ENCODE assay signal across 25 cellular contexts in genomic region chr2:219220652-219221402, GRCh38. TPM values are rescaled to one million over a fixed set of nuclear protein-coding genes. Genes with fewer than 3 reads are reported as not detected.
DNase-seq lines count a peak whose midpoint lies in the region; ATAC-seq, FAIRE-seq and TF ChIP-seq lines count a peak whose summit lies in the region.
"Had no signal": no experiment of that assay in that cellular context is flagged by ENCODE, and none has a peak within 500 bp of the region (broad histone marks: within the 10 kb centered on the region; RNA-seq: fewer than 3 reads in every experiment).

No MANE protein-coding gene starts in this region.

- no peak for DNase-seq in CD4-positive, alpha-beta T cell
- DNase-seq in RWPE1 (ENCODE audit: low spot score) (no peak), ovary (peak in 3 of 5 donors; percentile 42 to 58 (median 51)), small intestine (no peak), 8988T (no peak)
- DNase-seq in activated CD4-positive, CD25-positive, alpha-beta regulatory T cell (lab: John Stamatoyannopoulos, UW) = no peak
- DNase-seq: Caco-2; CD4-positive, alpha-beta memory T cell; H9; HFFc6; KG1; MG63; NCI-H1694; NCI-H2029 treated with DMSO at 0.1 percent for 48 hours; NCI-H446 treated with DMSO at 0.1 percent for 48 hours; NCI-H526; NCI-H82; NK-92 treated with Interleukin-12 subunit alpha and Interleukin-12 subunit beta, amount 100 ng/mL, for 24 hours; PC-3; Right ventricle myocardium superior had no signal

- H3K4me1 ChIP-seq in ovary (ENCODE audit: insufficient read depth) = peaks cover 2% of the 10 kb centered on the region
- H3K4me1 ChIP-seq in small intestine (ENCODE audit: control insufficient read depth in 2 of 2, insufficient read depth in 1 of 2, low read depth in 1 of 2, low read length in 1 of 2) = peaks cover 4 to 5% of the 10 kb centered on the region in 2 donors

- no peaks in the 10 kb centered on the region for H3K9me3 ChIP-seq in CD4-positive, alpha-beta T cell (ENCODE audit: control insufficient read depth, low read length)
- H3K9me3 ChIP-seq in ovary = no peaks in the 10 kb centered on the region
- no peaks in the 10 kb centered on the region for H3K9me3 ChIP-seq in small intestine (ENCODE audit: control insufficient read depth, low read depth)
- H3K9me3 ChIP-seq: Caco-2, MG63, SJSA1 had no signal

- no peak overlapping the region for H3K27ac ChIP-seq in CD4-positive, alpha-beta T cell (ENCODE audit: low read depth, low read length)
- peak overlapping the region; percentile 99 for H3K27ac ChIP-seq in RWPE1
- no peak overlapping the region for H3K27ac ChIP-seq in ovary
- no peak overlapping the region for H3K27ac ChIP-seq in small intestine (ENCODE audit: low read depth in 1 of 2, low read length in 1 of 2)
- H3K27ac ChIP-seq: SJSA1 had no signal

- no peak for TF ChIP-seq CTCF in CD4-positive, alpha-beta T cell (IDR thresholded peaks at IDR 0.05)
- TF ChIP-seq CTCF in RWPE1 (conservative IDR thresholded peaks at IDR 0.05; ENCODE audit: low read depth) (no peak), ovary (IDR thresholded peaks at IDR 0.05) (no peak)

- no peaks in the 10 kb centered on the region for H3K27me3 Mint-ChIP-seq in CD4-positive, alpha-beta T cell
- H3K27me3 Mint-ChIP-seq in dendritic cell treated with granulocyte-macrophage colony-stimulating factor and Interleukin-4, amounts not matched to agents 40 ng/mL and 50 ng/mL, for 4 days = peaks cover 47% of the 10 kb centered on the region
- H3K27me3 Mint-ChIP-seq: CD4-positive, alpha-beta memory T cell had no signal

- no peak for ATAC-seq in CD4-positive, alpha-beta T cell (ENCODE audit: poor library complexity)
- ATAC-seq in GM19324 (IDR thresholded peaks at IDR 0.05; ENCODE audit: low FRiP score, unreplicated experiment) = no peak
- ATAC-seq: GM23338, PC-3 had no signal

- no peak for TF ChIP-seq POLR2A in ovary (IDR thresholded peaks at IDR 0.05)

- H3K4me1 Mint-ChIP-seq in CD4-positive, alpha-beta T cell (ENCODE audit: low read depth) = peaks cover 31% of the 10 kb centered on the region
- H3K4me1 Mint-ChIP-seq in dendritic cell treated with granulocyte-macrophage colony-stimulating factor and Interleukin-4, amounts not matched to agents 40 ng/mL and 50 ng/mL, for 4 days (ENCODE audit: low read depth) = peaks cover 70% of the 10 kb centered on the region

- no peak overlapping the region for H3K4me3 Mint-ChIP-seq in CD4-positive, alpha-beta T cell
- no peak overlapping the region for H3K4me3 Mint-ChIP-seq in dendritic cell treated with granulocyte-macrophage colony-stimulating factor and Interleukin-4, amounts not matched to agents 40 ng/mL and 50 ng/mL, for 4 days
- H3K4me3 Mint-ChIP-seq: GM23338, HFFc6 had no signal

- H3K4me3 ChIP-seq in ovary (no peak overlapping the region), small intestine (ENCODE audit: low read depth in 1 of 2, low read length in 2 of 2) (no peak overlapping the region)
- H3K4me3 ChIP-seq: GM23338, MG63, SJSA1 had no signal

- peaks cover 73% of the 10 kb centered on the region for H3K36me3 Mint-ChIP-seq in CD4-positive, alpha-beta T cell (ENCODE audit: low read depth)
- peaks cover 78% of the 10 kb centered on the region for H3K36me3 Mint-ChIP-seq in dendritic cell treated with granulocyte-macrophage colony-stimulating factor and Interleukin-4, amounts not matched to agents 40 ng/mL and 50 ng/mL, for 4 days (ENCODE audit: low read depth)

- intact Hi-C loops in CD4-positive, alpha-beta T cell (cut with DNase I, micrococcal nuclease) = no loop called here
- intact Hi-C loops in dendritic cell treated with granulocyte-macrophage colony-stimulating factor and Interleukin-4, amounts not matched to agents 40 ng/mL and 50 ng/mL, for 4 days (cut with micrococcal nuclease) = no loop called here
- intact Hi-C loops in ovary (cut with DNase I) = no loop called here

- no peak for TF ChIP-seq EP300 in ovary (IDR thresholded peaks at IDR 0.05)

- CTCF ChIA-PET in CD4-positive, alpha-beta T cell (lab: Charles Lee) = no interaction called here
- CTCF ChIA-PET in RWPE1 (lab: Yijun Ruan, JAX) = no interaction called here

- H3K36me3 ChIP-seq in ovary (no peaks in the 10 kb centered on the region), small intestine (ENCODE audit: control insufficient read depth in 2 of 2, insufficient read depth in 2 of 2, low read length in 2 of 2) (peaks cover 14 to 34% of the 10 kb centered on the region in 2 donors)

- 85 to 90% (median 86%) methylated on average over 19 of the region's 19 CpGs for WGBS in ovary, 3 donors
- 94 to 96% (median 96%) methylated on average over 19 of the region's 19 CpGs for WGBS in small intestine, 3 donors

- no peaks in the 10 kb centered on the region for H3K27me3 ChIP-seq in CD4-positive, alpha-beta T cell (ENCODE audit: control insufficient read depth, insufficient read depth, low read length)
- H3K27me3 ChIP-seq in ovary = no peaks in the 10 kb centered on the region
- H3K27me3 ChIP-seq in small intestine (ENCODE audit: control insufficient read depth in 2 of 2, insufficient read depth in 2 of 2, low read length in 2 of 2) = no peaks in the 10 kb centered on the region
- H3K27me3 ChIP-seq: MG63, SJSA1 had no signal

- no peaks in the 10 kb centered on the region for H3K9me3 Mint-ChIP-seq in CD4-positive, alpha-beta T cell
- H3K9me3 Mint-ChIP-seq in dendritic cell treated with granulocyte-macrophage colony-stimulating factor and Interleukin-4, amounts not matched to agents 40 ng/mL and 50 ng/mL, for 4 days = no peaks in the 10 kb centered on the region
- H3K9me3 Mint-ChIP-seq: GM23338, H9, HFFc6 had no signal

- no peak for FAIRE-seq in small intestine (lab: Jason Lieb, UNC)
- FAIRE-seq: GM18507 had no signal

- peak overlapping the region; percentile 49 for H3K27ac Mint-ChIP-seq in CD4-positive, alpha-beta T cell
- H3K27ac Mint-ChIP-seq in dendritic cell treated with granulocyte-macrophage colony-stimulating factor and Interleukin-4, amounts not matched to agents 40 ng/mL and 50 ng/mL, for 4 days = peak overlapping the region; percentile 13
- H3K27ac Mint-ChIP-seq: GM23338, H9, HFFc6 had no signal

- POLR2A ChIA-PET in CD4-positive, alpha-beta T cell (lab: Charles Lee) = interaction anchor here (0.5 to 6.7 kb wide), 4 partner anchors 9 to 813 kb away, joined by 3 to 63 read pairs (median 26); partner anchors contain the start of genes ANKZF1, ATG9A, TUBA4A and TUBA4B
- POLR2A ChIA-PET in RWPE1 (lab: Yijun Ruan, JAX; ENCODE audit: low non-redundant PET) = interaction anchor here (0.7 kb wide), 1 partner anchor 17 kb away, joined by 11 read pairs; no protein-coding TSS in a partner anchor

RNA-seq across cellular contexts. Expression of gene ABCB6, which starts 2.1 kb away (rescaled TPM):
- total RNA-seq in CD4-positive, alpha-beta T cell = 1 to 10 TPM; 2.6 to 3.1 TPM
- total RNA-seq in ovary = 10 to 100 TPM; 12.0 to 64.5 (median 37.2) TPM
- 10 to 100 TPM; 26.3 to 33.3 TPM for polyA plus RNA-seq in ovary
- polyA plus RNA-seq in small intestine = 10 to 100 TPM; 42.8 to 49.2 (median 43.2) TPM

RNA-seq across cellular contexts. Expression of gene ATG9A, which starts 8.6 kb away (rescaled TPM):
- 100 to 1,000 TPM; 105 to 106 TPM for total RNA-seq in CD4-positive, alpha-beta T cell
- 10 to 100 TPM; 22.6 to 44.6 (median 32.6) TPM for total RNA-seq in ovary
- polyA plus RNA-seq in ovary (10 to 100 TPM; 29.7 to 46.3 TPM), small intestine (10 to 100 TPM in 2 of 3 donors, 1 to 10 TPM in 1; 8.1 to 37.0 (median 10.1) TPM)

RNA-seq across cellular contexts. Expression of gene ANKZF1, which starts 8.8 kb away (rescaled TPM):
- total RNA-seq in CD4-positive, alpha-beta T cell = 100 to 1,000 TPM; 128 to 135 TPM
- 10 to 100 TPM; 36.4 to 60.2 (median 44.1) TPM for total RNA-seq in ovary
- polyA plus RNA-seq in ovary = 10 to 100 TPM; 33.1 to 36.5 TPM
- 10 to 100 TPM; 20.2 to 39.6 (median 33.8) TPM for polyA plus RNA-seq in small intestine

RNA-seq across cellular contexts. Expression of gene ZFAND2B, which starts 14.2 kb away (rescaled TPM):
- total RNA-seq in CD4-positive, alpha-beta T cell = 10 to 100 TPM; 65.9 to 67.4 TPM
- 10 to 100 TPM; 22.4 to 45.6 (median 33.9) TPM for total RNA-seq in ovary
- polyA plus RNA-seq in ovary (10 to 100 TPM; 14.3 to 31.1 TPM), small intestine (100 to 1,000 TPM in 2 of 3 donors, 10 to 100 TPM in 1; 46.9 to 182 (median 147) TPM)

RNA-seq across cellular contexts. Expression of gene GLB1L, which starts 24.4 kb away (rescaled TPM):
- 1 to 10 TPM; 2.4 to 3.0 TPM for total RNA-seq in CD4-positive, alpha-beta T cell
- total RNA-seq in ovary = 10 to 100 TPM in 6 of 7 donors, 1 to 10 TPM in 1; 5.7 to 20.3 (median 13.9) TPM
- polyA plus RNA-seq in ovary (10 to 100 TPM; 12.8 to 19.6 TPM), small intestine (1 to 10 TPM; 3.1 to 5.4 (median 3.2) TPM)

Comparison
In these comparisons a context has a peak if more than half of its experiments do, and no peak if none do; other contexts are left out.
1. DNase-seq: peak in ovary (3 of 5); none in CD4-positive, alpha-beta T cell (0 of 10), RWPE1 (single experiment), small intestine (single experiment), 8988T (single experiment) and activated CD4-positive, CD25-positive, alpha-beta regulatory T cell (0 of 4).